14 cellular contexts compared by ENCODE assay signal in the genomic region with DNA sequence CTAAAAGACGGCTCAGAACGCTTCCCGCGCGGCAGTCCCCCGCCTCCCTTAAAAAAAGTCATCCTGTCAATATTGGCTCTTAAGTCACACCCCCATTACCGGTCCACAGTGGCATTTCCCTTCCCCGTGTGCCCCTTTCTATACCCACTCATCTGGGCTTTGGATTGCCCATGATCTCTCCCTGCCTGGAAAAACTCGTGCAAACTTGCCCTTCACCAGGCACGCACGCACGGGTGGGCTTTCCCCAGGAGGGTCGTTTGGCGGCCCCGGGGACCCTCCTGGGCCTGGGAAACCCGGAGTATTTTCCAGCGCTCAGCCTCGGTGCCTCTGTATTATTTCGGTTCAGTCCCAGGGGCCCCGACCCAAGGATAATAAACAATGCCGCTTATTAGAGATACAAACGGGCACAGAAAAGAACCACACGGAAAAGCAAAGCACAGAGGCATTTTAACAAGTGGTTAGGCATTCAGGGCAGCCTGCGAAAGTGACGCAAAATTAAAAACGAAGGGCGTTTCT. TPM values are rescaled to one million over a fixed set of nuclear protein-coding genes. Genes with fewer than 3 reads are reported as not detected.
DNase-seq lines count a peak whose midpoint lies in the region; ATAC-seq, FAIRE-seq and TF ChIP-seq lines count a peak whose summit lies in the region.
"Had no signal": no experiment of that assay in that cellular context is flagged by ENCODE, and none has a peak within 500 bp of the region (broad histone marks: within the 10 kb centered on the region; RNA-seq: fewer than 3 reads in every experiment).

No MANE protein-coding gene starts in this region.

- H3K27me3 Mint-ChIP-seq in progenitor cell of endocrine pancreas: peaks cover 26% of the 10 kb centered on the region

- no peak for ATAC-seq in stimulated activated effector memory CD8-positive, alpha-beta T cell treated with anti-CD3 and anti-CD28 coated beads, Interleukin-12 subunit alpha, Interleukin-12 subunit beta, amount 100 ng/mL, for 72 hours
- ATAC-seq in GM21619 (IDR thresholded peaks at IDR 0.05; ENCODE audit: unreplicated experiment): no peak
- ATAC-seq in activated CD4-positive, CD25-positive, alpha-beta regulatory T cell treated with anti-CD3 and anti-CD28 coated beads, Interleukin-2, amount 50 U/mL, for 24 hours: no peak
- ATAC-seq: natural killer cell treated with Interleukin-12 subunit alpha and Interleukin-12 subunit beta and Interleukin-15 and Interleukin-18, amount 100 ng/mL, for 72 hours; SK-N-SH treated with all-trans-retinoic acid at 6 μM for 48 hours had no signal

- H3K27me3 ChIP-seq in HUES64 (ENCODE audit: insufficient read depth, low read length): peaks cover 98% of the 10 kb centered on the region

- TF ChIP-seq CTCF in kidney (IDR thresholded peaks at IDR 0.05; ENCODE audit: borderline replicate concordance, extremely low read depth, insufficient read depth) (no peak), progenitor cell of endocrine pancreas (IDR thresholded peaks at IDR 0.05; ENCODE audit: unreplicated experiment) (no peak)

- intact Hi-C loops in kidney (cut with DNase I): no loop called here

- H3K9ac ChIP-seq in HUES64 (ENCODE audit: low read depth, low read length) (no peak overlapping the region), kidney (ENCODE audit: low read length in 2 of 2) (peak overlapping the region in 1 of 2 donors; percentile 60)

- DNase-seq in cerebellar cortex (ENCODE audit: low spot score): peak; percentile 37
- no peak for DNase-seq in kidney
- no peak for DNase-seq in stimulated activated effector memory CD8-positive, alpha-beta T cell treated with anti-CD3 and anti-CD28 coated beads, Interleukin-12 subunit alpha, Interleukin-12 subunit beta, amount 100 ng/mL, for 72 hours (ENCODE audit: low spot score in 2 of 2)
- DNase-seq in progenitor cell of endocrine pancreas (ENCODE audit: low spot score, unreplicated experiment): no peak
- no peak for DNase-seq in NCI-H128 (lab: John Stamatoyannopoulos, UW; ENCODE audit: unreplicated experiment)
- DNase-seq: activated CD4-positive, alpha-beta T cell treated with anti-CD3 and anti-CD28 coated beads for 1 hour; cortex of kidney; stimulated activated CD4-positive, alpha-beta T cell treated with anti-CD3 and anti-CD28 coated beads, Interleukin-4, amount 100 ng/mL, for 1 hour had no signal

- peak overlapping the region; percentile 60 for H3K4me3 ChIP-seq in HUES64 (ENCODE audit: low read length)
- H3K4me3 ChIP-seq in kidney (ENCODE audit: low read length in 2 of 2): peak overlapping the region; percentile 40 to 71

- 1% methylated on average over 27 of the region's 27 CpGs for WGBS in HUES64

- H3K27ac ChIP-seq in HUES64 (ENCODE audit: low read depth, low read length) (no peak overlapping the region), kidney (ENCODE audit: low read depth in 2 of 2, low read length in 2 of 2) (no peak overlapping the region)

- H3K4me1 ChIP-seq in HUES64 (ENCODE audit: insufficient read depth, low read length): peaks cover 36% of the 10 kb centered on the region
- H3K4me1 ChIP-seq in kidney (ENCODE audit: control insufficient read depth in 1 of 2, insufficient read depth in 1 of 2, low read depth in 1 of 2, low read length in 2 of 2): peaks cover 5 to 7% of the 10 kb centered on the region in 2 donors

- H3K27ac Mint-ChIP-seq in stimulated activated effector memory CD8-positive, alpha-beta T cell treated with anti-CD3 and anti-CD28 coated beads, Interleukin-12 subunit alpha, Interleukin-12 subunit beta, amount 100 ng/mL, for 72 hours: no peak overlapping the region
- H3K27ac Mint-ChIP-seq in progenitor cell of endocrine pancreas: no peak overlapping the region
- H3K27ac Mint-ChIP-seq: activated T-helper 2 cell treated with anti-CD3 and anti-CD28 coated beads, Interferon-gamma antibody, Interleukin-2, Interleukin-4, amounts not matched to agents 10 μg/mL and 5 μg/mL and 100 μg/mL, durations not matched to agents 14 hours and 24 hours and 36 hours; natural killer cell treated with Interleukin-12 subunit alpha and Interleukin-12 subunit beta and Interleukin-15 and Interleukin-18, amount 100 ng/mL, for 72 hours had no signal

- H3K36me3 ChIP-seq in HUES64 (ENCODE audit: insufficient read depth, low read length) (no peaks in the 10 kb centered on the region), kidney (ENCODE audit: control insufficient read depth in 1 of 2, insufficient read depth in 2 of 2, low read length in 2 of 2) (no peaks in the 10 kb centered on the region)

- peak overlapping the region; percentile 34 for H3K4me3 Mint-ChIP-seq in stimulated activated effector memory CD8-positive, alpha-beta T cell treated with anti-CD3 and anti-CD28 coated beads, Interleukin-12 subunit alpha, Interleukin-12 subunit beta, amount 100 ng/mL, for 72 hours
- H3K4me3 Mint-ChIP-seq in progenitor cell of endocrine pancreas (ENCODE audit: low read depth): no peak overlapping the region
- H3K4me3 Mint-ChIP-seq: natural killer cell treated with Interleukin-12 subunit alpha and Interleukin-12 subunit beta and Interleukin-15 and Interleukin-18, amount 100 ng/mL, for 72 hours had no signal

- H3K4me1 Mint-ChIP-seq in stimulated activated effector memory CD8-positive, alpha-beta T cell treated with anti-CD3 and anti-CD28 coated beads, Interleukin-12 subunit alpha, Interleukin-12 subunit beta, amount 100 ng/mL, for 72 hours: peaks cover 46% of the 10 kb centered on the region
- H3K4me1 Mint-ChIP-seq in progenitor cell of endocrine pancreas (ENCODE audit: low read depth): peaks cover 41% of the 10 kb centered on the region

- H3K9me3 ChIP-seq in HUES64 (ENCODE audit: insufficient read depth, low read depth, low read length): no peaks in the 10 kb centered on the region
- no peaks in the 10 kb centered on the region for H3K9me3 ChIP-seq in kidney (ENCODE audit: control insufficient read depth in 1 of 2, low read length in 2 of 2)

- no peak for FAIRE-seq in kidney (lab: Jason Lieb, UNC)

- no peaks in the 10 kb centered on the region for H3K9me3 Mint-ChIP-seq in stimulated activated effector memory CD8-positive, alpha-beta T cell treated with anti-CD3 and anti-CD28 coated beads, Interleukin-12 subunit alpha, Interleukin-12 subunit beta, amount 100 ng/mL, for 72 hours
- no peaks in the 10 kb centered on the region for H3K9me3 Mint-ChIP-seq in progenitor cell of endocrine pancreas (ENCODE audit: low read depth)
- H3K9me3 Mint-ChIP-seq: activated T-helper 2 cell treated with anti-CD3 and anti-CD28 coated beads, Interferon-gamma antibody, Interleukin-2, Interleukin-4, amounts not matched to agents 10 μg/mL and 5 μg/mL and 100 μg/mL, durations not matched to agents 14 hours and 24 hours and 36 hours; natural killer cell treated with Interleukin-12 subunit alpha and Interleukin-12 subunit beta and Interleukin-15 and Interleukin-18, amount 100 ng/mL, for 72 hours had no signal

- H3K36me3 Mint-ChIP-seq in stimulated activated effector memory CD8-positive, alpha-beta T cell treated with anti-CD3 and anti-CD28 coated beads, Interleukin-12 subunit alpha, Interleukin-12 subunit beta, amount 100 ng/mL, for 72 hours: peaks cover 5% of the 10 kb centered on the region
- H3K36me3 Mint-ChIP-seq in progenitor cell of endocrine pancreas (ENCODE audit: insufficient read depth): no peaks in the 10 kb centered on the region
- H3K36me3 Mint-ChIP-seq: natural killer cell treated with Interleukin-12 subunit alpha and Interleukin-12 subunit beta and Interleukin-15 and Interleukin-18, amount 100 ng/mL, for 72 hours had no signal

RNA-seq across cellular contexts. Expression of gene NFIB, which starts 35.9 kb away (rescaled TPM):
- polyA plus RNA-seq in HUES64 (2013, experiment 1 of 2): 1.9 TPM
- 2.5 TPM for polyA plus RNA-seq in HUES64 (2013, experiment 2 of 2)
- total RNA-seq in kidney: 112 TPM
- polyA plus RNA-seq in kidney (ENCODE audit: insufficient read depth, low read depth, low replicate concordance): 15.6 TPM
- total RNA-seq in progenitor cell of endocrine pancreas: 15.3 and 15.5 TPM in 2 replicates
- total RNA-seq: activated T-helper 2 cell treated with anti-CD3 and anti-CD28 coated beads, Interferon-gamma antibody, Interleukin-2, Interleukin-4, amounts not matched to agents 10 μg/mL and 5 μg/mL and 100 μg/mL, durations not matched to agents 14 hours and 24 hours and 36 hours; natural killer cell treated with Interleukin-12 subunit alpha and Interleukin-12 subunit beta and Interleukin-15 and Interleukin-18, amount 100 ng/mL, for 72 hours had no signal
